8 cellular contexts compared by ENCODE assay signal in the genomic region with DNA sequence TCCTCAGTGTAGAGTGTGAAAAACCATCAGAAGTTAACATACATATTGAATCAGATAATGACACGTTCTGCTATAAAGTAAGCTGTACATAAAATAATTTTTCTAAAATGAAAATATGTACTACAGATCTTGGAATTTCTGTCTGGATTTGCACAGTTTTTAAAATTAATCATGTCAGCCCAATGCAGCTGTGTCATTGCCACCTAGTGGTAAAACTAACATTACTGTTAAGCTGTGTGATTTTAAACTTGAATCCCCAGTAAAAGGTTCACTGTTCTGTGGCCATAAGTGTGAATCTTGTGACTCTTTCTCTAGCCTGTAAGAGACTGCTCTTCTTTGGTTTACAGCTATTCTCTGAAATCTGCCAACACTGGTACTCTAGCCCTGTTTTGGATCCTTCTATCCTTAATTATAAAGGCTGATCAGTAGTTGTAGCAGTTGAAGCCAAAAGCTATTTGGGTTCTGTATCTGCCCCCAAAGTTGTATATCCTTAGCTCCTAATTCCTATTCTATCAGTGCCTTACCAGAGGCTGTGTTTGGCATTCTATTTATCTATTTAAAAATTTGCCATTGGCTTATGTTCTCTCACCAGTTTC. TPM values are rescaled to one million over a fixed set of nuclear protein-coding genes. Genes with fewer than 3 reads are reported as not detected.
A peak's percentile ranks its signal among the peaks of the same experiment; 100 is the strongest.
DNase-seq lines count a peak whose midpoint lies in the region; ATAC-seq and TF ChIP-seq lines count a peak whose summit lies in the region.

No MANE protein-coding gene starts in this region.

- no peaks in the 10 kb centered on the region for H3K36me3 ChIP-seq in BE2C

- peaks cover 20% of the 10 kb centered on the region for H3K36me3 Mint-ChIP-seq in nephron (ENCODE audit: low read depth)
- H3K36me3 Mint-ChIP-seq in activated T-helper 17 cell treated with anti-CD3 and anti-CD28 coated beads, Interleukin-2, amount 50 U/mL, for 72 hours (ENCODE audit: low read depth): peaks cover 10% of the 10 kb centered on the region

- no peaks in the 10 kb centered on the region for H3K9me3 ChIP-seq in BE2C

- peak; percentile 25 for ATAC-seq in GM18519 (IDR thresholded peaks at IDR 0.05; ENCODE audit: low FRiP score, unreplicated experiment)
- ATAC-seq in HG02973 (IDR thresholded peaks at IDR 0.05; ENCODE audit: unreplicated experiment): no peak
- ATAC-seq in activated T-helper 17 cell treated with anti-CD3 and anti-CD28 coated beads, Interleukin-2, amount 50 U/mL, for 72 hours (replicated peaks): no peak
- no peak for ATAC-seq in GM21390 (IDR thresholded peaks at IDR 0.05; ENCODE audit: unreplicated experiment)

- H3K9me3 Mint-ChIP-seq in nephron: peaks cover 9% of the 10 kb centered on the region
- no peaks in the 10 kb centered on the region for H3K9me3 Mint-ChIP-seq in activated T-helper 17 cell treated with anti-CD3 and anti-CD28 coated beads, Interleukin-2, amount 50 U/mL, for 72 hours

- DNase-seq in BE2C (no peak), NCI-H460 (ENCODE audit: extremely low read depth, low read depth) (peak; percentile 39), dedifferentiated amniotic fluid mesenchymal stem cell (ENCODE audit: extremely low spot score) (peak; percentile 70)

- peaks cover 16% of the 10 kb centered on the region for H3K4me1 Mint-ChIP-seq in nephron
- H3K4me1 Mint-ChIP-seq in activated T-helper 17 cell treated with anti-CD3 and anti-CD28 coated beads, Interleukin-2, amount 50 U/mL, for 72 hours: peaks cover 15% of the 10 kb centered on the region

- no peak overlapping the region for H3K4me3 Mint-ChIP-seq in nephron
- H3K4me3 Mint-ChIP-seq in activated T-helper 17 cell treated with anti-CD3 and anti-CD28 coated beads, Interleukin-2, amount 50 U/mL, for 72 hours: no peak overlapping the region

- H3K4me3 ChIP-seq in BE2C (ENCODE audit: low read depth, low read length): no peak overlapping the region

- TF ChIP-seq CTCF in BE2C (IDR thresholded peaks at IDR 0.05; ENCODE audit: low read depth, low read length) (peak; percentile 82), nephron (IDR thresholded peaks at IDR 0.05; ENCODE audit: unreplicated experiment in 3 of 3) (peak; percentile 56 to 71 (median 67))

- H3K4me1 ChIP-seq in BE2C: peaks cover 18% of the 10 kb centered on the region

- H3K27me3 Mint-ChIP-seq in nephron (ENCODE audit: low read depth): no peaks in the 10 kb centered on the region
- no peaks in the 10 kb centered on the region for H3K27me3 Mint-ChIP-seq in activated T-helper 17 cell treated with anti-CD3 and anti-CD28 coated beads, Interleukin-2, amount 50 U/mL, for 72 hours

- no peak overlapping the region for H3K27ac Mint-ChIP-seq in nephron
- H3K27ac Mint-ChIP-seq in activated T-helper 17 cell treated with anti-CD3 and anti-CD28 coated beads, Interleukin-2, amount 50 U/mL, for 72 hours: no peak overlapping the region

- no peaks in the 10 kb centered on the region for H3K27me3 ChIP-seq in BE2C

RNA-seq across cellular contexts. Expression of a gene that starts 4.0 kb away (rescaled TPM):
- 15.4 TPM for polyA plus RNA-seq in BE2C (2012; ENCODE audit: insufficient read depth, insufficient read length, low read depth)
- total RNA-seq in NCI-H460 (2014; rRNA removed; shearing (Covaris generic)): 7.2 and 8.3 TPM in 2 replicates
- polyA plus RNA-seq in NCI-H460 (2014; cell fraction: nucleus; rRNA removed): 8.9 and 11.8 TPM in 2 replicates
- 10 to 100 TPM in 1 of 2 donors, 1 to 10 TPM in 1; 7.3 to 12.8 TPM for total RNA-seq in activated T-helper 17 cell treated with anti-CD3 and anti-CD28 coated beads, Interleukin-2, amount 50 U/mL, for 72 hours

RNA-seq across cellular contexts. Expression of a gene that starts 4.1 kb away (rescaled TPM):
- polyA plus RNA-seq in BE2C (2012; ENCODE audit: insufficient read depth, insufficient read length, low read depth): 25.6 TPM
- total RNA-seq in NCI-H460 (2014; rRNA removed; shearing (Covaris generic)): 8.7 and 16.3 TPM in 2 replicates
- polyA plus RNA-seq in NCI-H460 (2014; cell fraction: nucleus; rRNA removed): 39.0 and 46.6 TPM in 2 replicates
- total RNA-seq in activated T-helper 17 cell treated with anti-CD3 and anti-CD28 coated beads, Interleukin-2, amount 50 U/mL, for 72 hours: 10 to 100 TPM; 25.1 to 29.0 TPM

RNA-seq across cellular contexts. Expression of a gene that starts 50.9 kb away (rescaled TPM):
- polyA plus RNA-seq in BE2C (2012; ENCODE audit: insufficient read depth, insufficient read length, low read depth): 9.9 TPM
- total RNA-seq in NCI-H460 (2014; rRNA removed; shearing (Covaris generic)): 4.7 and 5.7 TPM in 2 replicates
- polyA plus RNA-seq in NCI-H460 (2014; cell fraction: nucleus; rRNA removed): 1.4 and 1.9 TPM in 2 replicates
- 10 to 100 TPM; 11.2 to 17.4 TPM for total RNA-seq in activated T-helper 17 cell treated with anti-CD3 and anti-CD28 coated beads, Interleukin-2, amount 50 U/mL, for 72 hours
